13 cellular contexts compared by ENCODE assay signal in genomic region chr10:88800152-88801125, GRCh38. TPM values are rescaled to one million over a fixed set of nuclear protein-coding genes. Genes with fewer than 3 reads are reported as not detected.
DNase-seq lines count a peak whose midpoint lies in the region; ATAC-seq, FAIRE-seq and TF ChIP-seq lines count a peak whose summit lies in the region.
"Had no signal": no experiment of that assay in that cellular context is flagged by ENCODE, and none has a peak within 500 bp of the region (broad histone marks: within the 10 kb centered on the region; RNA-seq: fewer than 3 reads in every experiment).

No MANE protein-coding gene starts in this region.

- H3K4me3 Mint-ChIP-seq in effector memory CD8-positive, alpha-beta T cell: no peak overlapping the region
- H3K4me3 Mint-ChIP-seq: H9 had no signal

- H3K36me3 ChIP-seq in HepG2 (replicated peaks in 1 of 2; ENCODE audit: control insufficient read depth in 1 of 2, insufficient read depth in 2 of 2, low read length in 2 of 2): no peaks in the 10 kb centered on the region
- H3K36me3 ChIP-seq in right lobe of liver: no peaks in the 10 kb centered on the region
- H3K36me3 ChIP-seq: vagina had no signal

- no peaks in the 10 kb centered on the region for H3K79me2 ChIP-seq in HepG2 (ENCODE audit: insufficient read depth, low read length)

- no peaks in the 10 kb centered on the region for H4K20me1 ChIP-seq in HepG2 (ENCODE audit: insufficient read depth, low read length)

- H3K27ac Mint-ChIP-seq in effector memory CD8-positive, alpha-beta T cell: no peak overlapping the region
- H3K27ac Mint-ChIP-seq: H9 had no signal

- TF ChIP-seq EP300 in HepG2 (IDR thresholded peaks at IDR 0.05; ENCODE audit: low read depth in 2 of 2, low read length in 2 of 2): no peak
- TF ChIP-seq EP300 in HepG2 (CRISPR knock-in tag; IDR thresholded peaks at IDR 0.05; ENCODE audit: borderline replicate concordance): no peak

- in situ Hi-C loops in HepG2 (cut with HindIII; ENCODE audit: extremely low pct_ligation_motif_present, low pct_unique_long_range_greater_than_20kb): no loop called here

- no peak overlapping the region for H3K4me2 ChIP-seq in HepG2 (ENCODE audit: low read depth, low read length)

- H3K4me1 ChIP-seq in HepG2 (ENCODE audit: insufficient read depth, low read length) (no peaks in the 10 kb centered on the region), right lobe of liver (no peaks in the 10 kb centered on the region)
- H3K4me1 ChIP-seq: vagina had no signal

- H3K9ac ChIP-seq in HepG2 (ENCODE audit: insufficient read depth, low read depth, low read length): no peak overlapping the region

- H3K36me3 Mint-ChIP-seq in effector memory CD8-positive, alpha-beta T cell (ENCODE audit: insufficient read depth): no peaks in the 10 kb centered on the region

- H3K9me3 ChIP-seq in HepG2 (ENCODE audit: low read length) (no peaks in the 10 kb centered on the region), right lobe of liver (no peaks in the 10 kb centered on the region)
- H3K9me3 ChIP-seq: vagina had no signal

- ATAC-seq in HepG2 (no peak), right lobe of liver (no peak), GM21723 (IDR thresholded peaks at IDR 0.05; ENCODE audit: unreplicated experiment) (no peak), GM21529 (IDR thresholded peaks at IDR 0.05; ENCODE audit: unreplicated experiment) (no peak)
- ATAC-seq in effector memory CD8-positive, alpha-beta T cell (replicated peaks): peak; percentile 76

- intact Hi-C loops in HepG2 (cut with micrococcal nuclease; ENCODE audit: unreplicated experiment): no loop called here
- intact Hi-C loops in right lobe of liver (cut with DNase I): no loop called here

- no peaks in the 10 kb centered on the region for H3K27me3 Mint-ChIP-seq in effector memory CD8-positive, alpha-beta T cell

- TF ChIP-seq CTCF in HepG2 (CRISPR knock-in tag; IDR thresholded peaks at IDR 0.05) (no peak), right lobe of liver (IDR thresholded peaks at IDR 0.05) (no peak)

- DNase-seq in HepG2 (ENCODE audit: low spot score): no peak
- no peak for DNase-seq in right lobe of liver
- peak; percentile 65 for DNase-seq in SK-N-DZ (ENCODE audit: low spot score)
- DNase-seq in effector memory CD8-positive, alpha-beta T cell: no peak
- DNase-seq in stimulated activated CD8-positive, alpha-beta memory T cell treated with anti-CD3 and anti-CD28 coated beads, Interleukin-4, amount 100 ng/mL, for 48 hours: peak; percentile 43
- no peak for DNase-seq in NCI-H1092 (lab: John Stamatoyannopoulos, UW)
- DNase-seq: activated gamma-delta T cell treated with Interleukin-2 at 50 U/mL for 16 hours, H9, hippocampal formation had no signal

- TF ChIP-seq POLR2A in HepG2 (IDR thresholded peaks at IDR 0.05; ENCODE audit: insufficient read depth in 1 of 2, low read depth in 2 of 2, low read length in 2 of 2) (no peak), right lobe of liver (IDR thresholded peaks at IDR 0.05) (no peak)

- no peaks in the 10 kb centered on the region for H3K9me3 Mint-ChIP-seq in effector memory CD8-positive, alpha-beta T cell
- H3K9me3 Mint-ChIP-seq: H9 had no signal

- CTCF ChIA-PET in HepG2 (lab: Yijun Ruan, JAX; ENCODE audit: low intra/inter-chr PET ratio, low total read pairs): no interaction called here

- FAIRE-seq in HepG2 (lab: Jason Lieb, UNC): no peak

- H3K27me3 ChIP-seq in HepG2 (ENCODE audit: control insufficient read depth in 1 of 2, insufficient read depth in 2 of 2, low read length in 2 of 2): no peaks in the 10 kb centered on the region
- H3K27me3 ChIP-seq in right lobe of liver: no peaks in the 10 kb centered on the region
- H3K27me3 ChIP-seq: vagina had no signal

- POLR2A ChIA-PET in HepG2 (lab: Yijun Ruan, JAX): no interaction called here

- H3K4me1 Mint-ChIP-seq in effector memory CD8-positive, alpha-beta T cell (ENCODE audit: low read depth in 2 of 2): peaks cover 0 to 3% of the 10 kb centered on the region in 2 donors

- no peak overlapping the region for H2AFZ ChIP-seq in HepG2 (ENCODE audit: low read length)

- no peak for TF ChIP-seq RAD21 in HepG2 (CRISPR knock-in tag; IDR thresholded peaks at IDR 0.05)

- H3K4me3 ChIP-seq in HepG2 (replicated peaks in 1 of 3; ENCODE audit: insufficient read depth in 1 of 3, low read depth in 2 of 3, low read length in 3 of 3) (no peak overlapping the region), right lobe of liver (no peak overlapping the region)
- H3K4me3 ChIP-seq: vagina had no signal

- H3K27ac ChIP-seq in HepG2 (ENCODE audit: extremely low read length, insufficient read depth, low read length): no peak overlapping the region
- no peak overlapping the region for H3K27ac ChIP-seq in right lobe of liver
- H3K27ac ChIP-seq: vagina had no signal

- 27% methylated on average over 2 of the region's 2 CpGs for WGBS in HepG2 (ENCODE audit: low lambda C conversion rate)
- 69% methylated on average over 2 of the region's 2 CpGs for WGBS in right lobe of liver (ENCODE audit: insufficient coverage, low coverage, low lambda C conversion rate, missing lambda C conversion rate)

- BruUV-seq in HepG2 (replicated peaks; lab: Mats Ljungman, UMichigan): no TSS peak

RNA-seq across cellular contexts. Expression of gene LIPM, which starts 2.1 kb away (rescaled TPM):
- total RNA-seq in HepG2 (2016; rRNA removed; fragmentation: Illumina TruSeq; extraction: Trizol) (not detected in 2 replicates), right lobe of liver (not detected)
- not detected in 2 replicates for total RNA-seq in HepG2 (2016; cell fraction: cytosol; rRNA removed; fragmentation: Illumina TruSeq; extraction: Trizol; ENCODE audit: low read depth)
- not detected in 2 replicates for total RNA-seq in HepG2 (2016; cell fraction: insoluble cytoplasmic fraction; rRNA removed; fragmentation: Illumina TruSeq; extraction: Trizol)
- total RNA-seq in HepG2 (2016; cell fraction: membrane; rRNA removed; fragmentation: Illumina TruSeq; extraction: Trizol): not detected in 2 replicates
- total RNA-seq in HepG2 (2016; cell fraction: nucleus; rRNA removed; fragmentation: Illumina TruSeq; extraction: Trizol): not detected in 2 replicates
- polyA plus RNA-seq in HepG2 (2011; rRNA removed): not detected in 2 replicates
- polyA plus RNA-seq in HepG2 (2011; cell fraction: cytosol; rRNA removed): not detected in 2 replicates
- not detected in 2 replicates for polyA plus RNA-seq in HepG2 (2011; cell fraction: nucleus; rRNA removed)
- polyA plus RNA-seq in HepG2 (2012): not detected in 2 replicates
- not detected in 2 replicates for polyA plus RNA-seq in HepG2 (2016; cell fraction: cytosol; fragmentation: Illumina TruSeq; extraction: Trizol; ENCODE audit: low read depth)
- not detected in 2 replicates for polyA plus RNA-seq in HepG2 (2016; cell fraction: insoluble cytoplasmic fraction; fragmentation: Illumina TruSeq; extraction: Trizol; ENCODE audit: low read depth)
- polyA plus RNA-seq in HepG2 (2016; cell fraction: membrane; fragmentation: Illumina TruSeq; extraction: Trizol; ENCODE audit: low read depth): not detected in 2 replicates
- polyA plus RNA-seq in HepG2 (2016; cell fraction: nucleus; fragmentation: Illumina TruSeq; extraction: Trizol; ENCODE audit: insufficient read depth, low read depth): not detected in 2 replicates
- 0.26 TPM in 1 of 2 replicates, not detected in the other for polyA minus RNA-seq in HepG2 (2011; rRNA and poly(A)+ RNA removed; ENCODE audit: low replicate concordance)
- not detected in 2 replicates for polyA minus RNA-seq in HepG2 (2011; cell fraction: cytosol; rRNA and poly(A)+ RNA removed)
- not detected in 2 replicates for polyA minus RNA-seq in HepG2 (2011; cell fraction: nucleus; rRNA and poly(A)+ RNA removed)
- polyA plus RNA-seq in SK-N-DZ (2014; cell fraction: cytosol; rRNA removed): not detected in 2 replicates
- not detected in 2 replicates for polyA plus RNA-seq in SK-N-DZ (2014; cell fraction: nucleus; rRNA removed)
- total RNA-seq: H9, renal cortical epithelial cell, vagina had no signal

RNA-seq across cellular contexts. Expression of gene LIPN, which starts 40.6 kb away (rescaled TPM):
- total RNA-seq in HepG2 (2016; rRNA removed; fragmentation: Illumina TruSeq; extraction: Trizol): not detected in 2 replicates
- total RNA-seq in HepG2 (2016; cell fraction: cytosol; rRNA removed; fragmentation: Illumina TruSeq; extraction: Trizol; ENCODE audit: low read depth): not detected in 2 replicates
- total RNA-seq in HepG2 (2016; cell fraction: insoluble cytoplasmic fraction; rRNA removed; fragmentation: Illumina TruSeq; extraction: Trizol): not detected in 2 replicates
- total RNA-seq in HepG2 (2016; cell fraction: membrane; rRNA removed; fragmentation: Illumina TruSeq; extraction: Trizol): not detected in 2 replicates
- not detected in 2 replicates for total RNA-seq in HepG2 (2016; cell fraction: nucleus; rRNA removed; fragmentation: Illumina TruSeq; extraction: Trizol)
- not detected in 2 replicates for polyA plus RNA-seq in HepG2 (2011; rRNA removed)
- polyA plus RNA-seq in HepG2 (2011; cell fraction: cytosol; rRNA removed): not detected in 2 replicates
- polyA plus RNA-seq in HepG2 (2011; cell fraction: nucleus; rRNA removed): not detected in 2 replicates
- not detected in 2 replicates for polyA plus RNA-seq in HepG2 (2012)
- polyA plus RNA-seq in HepG2 (2016; cell fraction: cytosol; fragmentation: Illumina TruSeq; extraction: Trizol; ENCODE audit: low read depth): not detected in 2 replicates
- polyA plus RNA-seq in HepG2 (2016; cell fraction: insoluble cytoplasmic fraction; fragmentation: Illumina TruSeq; extraction: Trizol; ENCODE audit: low read depth): not detected in 2 replicates
- not detected in 2 replicates for polyA plus RNA-seq in HepG2 (2016; cell fraction: membrane; fragmentation: Illumina TruSeq; extraction: Trizol; ENCODE audit: low read depth)
- polyA plus RNA-seq in HepG2 (2016; cell fraction: nucleus; fragmentation: Illumina TruSeq; extraction: Trizol; ENCODE audit: insufficient read depth, low read depth): not detected in 2 replicates
- 0.12 TPM in 1 of 2 replicates, not detected in the other for polyA minus RNA-seq in HepG2 (2011; rRNA and poly(A)+ RNA removed; ENCODE audit: low replicate concordance)
- not detected in 2 replicates for polyA minus RNA-seq in HepG2 (2011; cell fraction: cytosol; rRNA and poly(A)+ RNA removed)
- not detected in 2 replicates for polyA minus RNA-seq in HepG2 (2011; cell fraction: nucleus; rRNA and poly(A)+ RNA removed)
- under 1 TPM in 2 of 6 experiments, not detected in 4; 0.25 to 0.29 TPM for total RNA-seq in right lobe of liver
- not detected in 2 replicates for polyA plus RNA-seq in SK-N-DZ (2014; cell fraction: cytosol; rRNA removed)
- not detected in 2 replicates for polyA plus RNA-seq in SK-N-DZ (2014; cell fraction: nucleus; rRNA removed)
- total RNA-seq: H9, renal cortical epithelial cell, vagina had no signal

RNA-seq across cellular contexts. Expression of gene ANKRD22, which starts 51.2 kb away (rescaled TPM):
- total RNA-seq in HepG2 (2016; rRNA removed; fragmentation: Illumina TruSeq; extraction: Trizol) (not detected in 2 replicates), right lobe of liver (1 to 10 TPM in 2 of 6 experiments, under 1 TPM in 1, not detected in 3; 0.54 to 1.2 (median 1.2) TPM)
- total RNA-seq in HepG2 (2016; cell fraction: cytosol; rRNA removed; fragmentation: Illumina TruSeq; extraction: Trizol; ENCODE audit: low read depth): not detected in 2 replicates
- total RNA-seq in HepG2 (2016; cell fraction: insoluble cytoplasmic fraction; rRNA removed; fragmentation: Illumina TruSeq; extraction: Trizol): not detected in 2 replicates
- not detected in 2 replicates for total RNA-seq in HepG2 (2016; cell fraction: membrane; rRNA removed; fragmentation: Illumina TruSeq; extraction: Trizol)
- total RNA-seq in HepG2 (2016; cell fraction: nucleus; rRNA removed; fragmentation: Illumina TruSeq; extraction: Trizol): not detected in 2 replicates
- not detected in 2 replicates for polyA plus RNA-seq in HepG2 (2011; rRNA removed)
- not detected in 2 replicates for polyA plus RNA-seq in HepG2 (2011; cell fraction: cytosol; rRNA removed)
- polyA plus RNA-seq in HepG2 (2011; cell fraction: nucleus; rRNA removed): not detected in 2 replicates
- not detected in 2 replicates for polyA plus RNA-seq in HepG2 (2012)
- not detected in 2 replicates for polyA plus RNA-seq in HepG2 (2016; cell fraction: cytosol; fragmentation: Illumina TruSeq; extraction: Trizol; ENCODE audit: low read depth)
- polyA plus RNA-seq in HepG2 (2016; cell fraction: insoluble cytoplasmic fraction; fragmentation: Illumina TruSeq; extraction: Trizol; ENCODE audit: low read depth): not detected in 2 replicates
- not detected in 2 replicates for polyA plus RNA-seq in HepG2 (2016; cell fraction: membrane; fragmentation: Illumina TruSeq; extraction: Trizol; ENCODE audit: low read depth)
- polyA plus RNA-seq in HepG2 (2016; cell fraction: nucleus; fragmentation: Illumina TruSeq; extraction: Trizol; ENCODE audit: insufficient read depth, low read depth): not detected in 2 replicates
- polyA minus RNA-seq in HepG2 (2011; rRNA and poly(A)+ RNA removed; ENCODE audit: low replicate concordance): not detected in 2 replicates
- not detected in 2 replicates for polyA minus RNA-seq in HepG2 (2011; cell fraction: cytosol; rRNA and poly(A)+ RNA removed)
- not detected in 2 replicates for polyA minus RNA-seq in HepG2 (2011; cell fraction: nucleus; rRNA and poly(A)+ RNA removed)
- polyA plus RNA-seq in SK-N-DZ (2014; cell fraction: cytosol; rRNA removed): not detected in 2 replicates
- polyA plus RNA-seq in SK-N-DZ (2014; cell fraction: nucleus; rRNA removed): not detected in 2 replicates
- total RNA-seq: H9 had no signal

Comparison
In these comparisons a context has a peak if more than half of its experiments do, and no peak if none do; other contexts are left out.
1. DNase-seq: peak in SK-N-DZ (single experiment) and stimulated activated CD8-positive, alpha-beta memory T cell treated with anti-CD3 and anti-CD28 coated beads, Interleukin-4, amount 100 ng/mL, for 48 hours (single experiment); none in HepG2 (single experiment), right lobe of liver (0 of 3), effector memory CD8-positive, alpha-beta T cell (0 of 3) and NCI-H1092 (single experiment).